Comparison of ENCODE assay signal across 1 cellular context in the genomic region with DNA sequence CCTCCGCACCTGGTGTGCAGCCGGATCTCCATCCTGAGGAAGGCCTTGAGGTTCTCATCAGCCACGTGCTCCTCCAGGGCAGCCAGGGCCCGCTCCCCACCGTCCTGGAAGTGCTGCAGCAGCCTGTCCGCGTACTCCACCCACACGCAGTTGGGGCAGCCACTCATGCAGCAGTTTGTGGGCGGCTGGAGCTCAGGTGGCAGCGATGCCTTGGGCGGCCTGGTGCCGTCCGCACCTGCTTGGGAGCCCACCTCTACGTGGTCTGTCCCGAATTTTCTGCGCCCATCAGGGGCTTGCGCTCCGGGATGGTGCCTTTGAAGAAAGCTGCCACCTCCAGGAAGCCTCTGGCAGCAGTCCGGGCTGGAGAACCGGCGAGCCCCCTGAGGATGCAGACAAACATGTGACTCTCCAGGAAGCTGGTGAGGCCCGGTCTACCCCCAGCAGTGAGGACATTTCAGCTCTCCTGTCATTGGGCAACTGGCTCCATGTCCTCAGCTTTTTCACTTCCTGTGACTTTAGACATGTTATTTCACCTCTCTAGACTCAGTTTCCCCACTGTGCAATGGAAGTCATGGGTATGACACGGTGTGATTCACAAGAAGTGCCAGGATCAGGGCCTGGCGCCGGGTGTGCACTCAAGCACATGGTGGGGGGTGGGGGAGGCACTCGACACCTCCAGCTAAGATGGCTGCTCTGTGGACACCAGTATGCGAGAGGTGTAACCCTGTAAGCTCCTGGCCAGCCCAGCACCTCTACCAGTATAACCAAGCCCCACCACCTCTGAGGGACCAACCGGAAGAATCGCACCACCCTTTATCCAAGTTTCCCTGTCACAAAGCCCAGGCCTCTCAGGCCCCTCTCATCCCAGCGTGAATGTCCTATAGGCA.
TF ChIP-seq lines count a peak whose summit lies in the region.

No MANE protein-coding gene starts in this region.

TF ChIP-seq in GM23338, 12 proteins besides CTCF, POLR2A, EP300 and RAD21:
- TF ChIP-seq EZH2 (IDR thresholded peaks at IDR 0.05; ENCODE audit: low read depth, unreplicated experiment), result no peak
- TF ChIP-seq ZNF331 (CRISPR knock-in tag; IDR thresholded peaks at IDR 0.05; ENCODE audit: low read depth), result no peak
- 0 out of 2 replicates have a peak, but pooled peaks have one; percentile 24 for TF ChIP-seq POLR2AphosphoS5 (IDR thresholded peaks at IDR 0.05; ENCODE audit: low read depth)
